In genomic region chr16:65617421-65617820, GRCh38 we compare ENCODE assay signal across 18 cellular contexts.
A peak's percentile ranks its signal among the peaks of the same experiment; 100 is the strongest.
DNase-seq lines count a peak whose midpoint lies in the region; ATAC-seq and TF ChIP-seq lines count a peak whose summit lies in the region.
"Had no signal": no experiment of that assay in that cellular context is flagged by ENCODE, and none has a peak within 500 bp of the region (broad histone marks: within the 10 kb centered on the region; RNA-seq: fewer than 3 reads in every experiment).

No MANE protein-coding gene starts in this region.

- peak overlapping the region; percentile 59 to 91 (median 76); a peak in 21 of 22 replicates for H3K4me2 ChIP-seq in BLaER1 treated with 17β-estradiol and CSF1 and Interleukin-3, amounts not matched to agents 10 nM and 100 nM
- H3K4me2 ChIP-seq: GM23338 had no signal

- POLR2A ChIA-PET in activated CD4-positive, alpha-beta T cell treated with anti-CD3 and anti-CD28 coated beads for 36 hours (lab: Charles Lee), result no interaction called here

- H3K9me3 Mint-ChIP-seq in nephron, result peaks cover 7% of the 10 kb centered on the region
- no peaks in the 10 kb centered on the region for H3K9me3 Mint-ChIP-seq in activated CD4-positive, alpha-beta T cell treated with anti-CD3 and anti-CD28 coated beads for 36 hours (ENCODE audit: low read depth)
- H3K9me3 Mint-ChIP-seq: GM23338 had no signal

- CTCF ChIA-PET in activated CD4-positive, alpha-beta T cell treated with anti-CD3 and anti-CD28 coated beads for 36 hours (lab: Charles Lee), result no interaction called here

- H3K27me3 Mint-ChIP-seq in nephron (ENCODE audit: low read depth), result peaks cover 4% of the 10 kb centered on the region
- no peaks in the 10 kb centered on the region for H3K27me3 Mint-ChIP-seq in activated CD4-positive, alpha-beta T cell treated with anti-CD3 and anti-CD28 coated beads for 36 hours
- H3K27me3 Mint-ChIP-seq: B cell; CD4-positive, alpha-beta memory T cell had no signal

- no peaks in the 10 kb centered on the region for H3K36me3 Mint-ChIP-seq in nephron (ENCODE audit: low read depth)
- no peaks in the 10 kb centered on the region for H3K36me3 Mint-ChIP-seq in activated CD4-positive, alpha-beta T cell treated with anti-CD3 and anti-CD28 coated beads for 36 hours (ENCODE audit: low read depth)
- H3K36me3 Mint-ChIP-seq: CD4-positive, alpha-beta memory T cell had no signal

- peak overlapping the region in 6 of 11 experiments; percentile 36 to 66 (median 52); a peak in 10 of 22 replicates for H3K27ac ChIP-seq in BLaER1 treated with 17β-estradiol and CSF1 and Interleukin-3, amounts not matched to agents 10 nM and 100 nM
- H3K27ac ChIP-seq in SJCRH30, result no peak overlapping the region

- no peak for TF ChIP-seq CTCF in nephron (IDR thresholded peaks at IDR 0.05; ENCODE audit: unreplicated experiment in 3 of 3)

- H3K9ac ChIP-seq in BLaER1 treated with 17β-estradiol and CSF1 and Interleukin-3, amounts not matched to agents 10 nM and 100 nM, result no peak overlapping the region

- intact Hi-C loops in activated CD4-positive, alpha-beta T cell treated with anti-CD3 and anti-CD28 coated beads for 36 hours (cut with DNase I, micrococcal nuclease), result no loop called here
- intact Hi-C loops in left colon (cut with DNase I, micrococcal nuclease), result no loop called here

- H3K4me1 ChIP-seq in BLaER1 treated with 17β-estradiol and CSF1 and Interleukin-3, amounts not matched to agents 10 nM and 100 nM, result peaks cover 39 to 53% (median 52%) of the 10 kb centered on the region in 10 experiments
- peaks cover 31% of the 10 kb centered on the region for H3K4me1 ChIP-seq in SJCRH30

- peaks cover 25% of the 10 kb centered on the region for H3K4me1 Mint-ChIP-seq in nephron
- no peaks in the 10 kb centered on the region for H3K4me1 Mint-ChIP-seq in activated CD4-positive, alpha-beta T cell treated with anti-CD3 and anti-CD28 coated beads for 36 hours
- H3K4me1 Mint-ChIP-seq: B cell; CD4-positive, alpha-beta memory T cell; GM23338; H9 had no signal

- no peak overlapping the region for H3K4me3 Mint-ChIP-seq in nephron
- H3K4me3 Mint-ChIP-seq in activated CD4-positive, alpha-beta T cell treated with anti-CD3 and anti-CD28 coated beads for 36 hours, result no peak overlapping the region
- H3K4me3 Mint-ChIP-seq: B cell; CD4-positive, alpha-beta memory T cell; GM23338; H9 had no signal

- no peak overlapping the region for H3K4me3 ChIP-seq in BLaER1 treated with 17β-estradiol and CSF1 and Interleukin-3, amounts not matched to agents 10 nM and 100 nM
- no peak overlapping the region for H3K4me3 ChIP-seq in SJCRH30
- H3K4me3 ChIP-seq: GM23338 had no signal

- no peaks in the 10 kb centered on the region for H3K27me3 ChIP-seq in BLaER1 treated with 17β-estradiol and CSF1 and Interleukin-3, amounts not matched to agents 10 nM and 100 nM
- H3K27me3 ChIP-seq in SJCRH30, result no peaks in the 10 kb centered on the region

- H4K20me1 ChIP-seq in BLaER1 treated with 17β-estradiol and CSF1 and Interleukin-3, amounts not matched to agents 10 nM and 100 nM, result no peaks in the 10 kb centered on the region

- H3K36me3 ChIP-seq in BLaER1 treated with 17β-estradiol and CSF1 and Interleukin-3, amounts not matched to agents 10 nM and 100 nM, result no peaks in the 10 kb centered on the region
- H3K36me3 ChIP-seq in SJCRH30, result no peaks in the 10 kb centered on the region

- ATAC-seq in activated CD4-positive, alpha-beta T cell treated with anti-CD3 and anti-CD28 coated beads for 36 hours, result no peak
- no peak for ATAC-seq in left colon
- ATAC-seq: GM23338, HCT116 had no signal

- peaks cover 6 to 27% (median 16%) of the 10 kb centered on the region in 11 experiments; a peak in 19 of 22 replicates for H3K9me3 ChIP-seq in BLaER1 treated with 17β-estradiol and CSF1 and Interleukin-3, amounts not matched to agents 10 nM and 100 nM (replicated peaks in 1 of 11)
- H3K9me3 ChIP-seq in SJCRH30 (replicated peaks), result no peaks in the 10 kb centered on the region

- peak overlapping the region in 2 of 3 experiments; percentile 12 to 17 for H3K27ac Mint-ChIP-seq in nephron
- no peak overlapping the region for H3K27ac Mint-ChIP-seq in activated CD4-positive, alpha-beta T cell treated with anti-CD3 and anti-CD28 coated beads for 36 hours
- H3K27ac Mint-ChIP-seq: B cell; CD4-positive, alpha-beta memory T cell; GM23338; H9 had no signal

- DNase-seq in SJCRH30 (peak; percentile 51 to 60), NCI-H2029 (lab: John Stamatoyannopoulos, UW) (no peak), left colon (no peak)
- no peak for DNase-seq in activated CD4-positive, alpha-beta T cell treated with anti-CD3 and anti-CD28 coated beads for 36 hours
- DNase-seq in activated naive CD4-positive, alpha-beta T cell treated with Interleukin-2 at 50 U/mL for 16 hours, result no peak
- DNase-seq: C1 segment of cervical spinal cord; Calu3; CD4-positive, alpha-beta memory T cell; COR-L47; DMS53; DMS79 treated with DMSO at 0.1 percent for 48 hours; GF-D8; H9 had no signal

Comparison
In these comparisons a context has a peak if more than half of its experiments do, and no peak if none do; other contexts are left out.
1. DNase-seq: peak in SJCRH30 (2 of 2); none in activated CD4-positive, alpha-beta T cell treated with anti-CD3 and anti-CD28 coated beads for 36 hours (single experiment), NCI-H2029 (single experiment), activated naive CD4-positive, alpha-beta T cell treated with Interleukin-2 at 50 U/mL for 16 hours (single experiment) and left colon (0 of 2).